In the genomic region with DNA sequence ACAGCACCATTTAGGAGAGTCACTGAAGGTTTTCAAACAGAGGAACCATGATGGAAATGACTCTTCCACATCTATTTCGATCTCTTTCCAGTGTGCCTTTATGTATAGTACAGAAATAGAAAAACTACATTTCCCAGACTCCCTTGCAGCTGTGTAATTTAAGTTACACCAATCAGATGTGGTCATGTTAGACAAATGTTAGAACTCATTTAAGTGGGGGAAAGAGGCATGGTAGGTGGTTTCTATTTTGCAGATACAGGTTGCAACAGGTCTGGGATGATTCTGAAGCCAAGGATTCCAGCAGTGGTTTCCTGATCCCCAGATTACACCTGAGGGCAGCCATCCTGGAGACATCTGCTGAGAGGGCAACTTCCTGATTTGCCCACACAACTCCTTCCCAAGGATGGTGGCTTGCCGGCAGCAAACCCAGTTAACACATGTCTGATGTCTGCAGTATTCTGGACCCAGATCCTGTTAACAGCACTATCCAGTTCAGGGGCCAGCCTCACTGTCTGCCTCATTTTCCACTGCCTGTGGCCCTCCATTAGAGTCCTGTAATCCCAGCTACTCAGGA, we compare ENCODE assay signal across 11 cellular contexts. TPM values are rescaled to one million over a fixed set of nuclear protein-coding genes. Genes with fewer than 3 reads are reported as not detected.
A peak's percentile ranks its signal among the peaks of the same experiment; 100 is the strongest.
DNase-seq lines count a peak whose midpoint lies in the region; ATAC-seq, FAIRE-seq and TF ChIP-seq lines count a peak whose summit lies in the region.
"Had no signal": no experiment of that assay in that cellular context is flagged by ENCODE, and none has a peak within 500 bp of the region (broad histone marks: within the 10 kb centered on the region; RNA-seq: fewer than 3 reads in every experiment).

No MANE protein-coding gene starts in this region.

- no peaks in the 10 kb centered on the region for H3K36me3 ChIP-seq in CD4-positive, alpha-beta memory T cell (ENCODE audit: insufficient read depth, low read length)
- no peaks in the 10 kb centered on the region for H3K36me3 ChIP-seq in mesendoderm (ENCODE audit: control insufficient read depth, insufficient read depth, low read length)
- H3K36me3 ChIP-seq: lower lobe of right lung had no signal

- H2AK5ac ChIP-seq in mesendoderm (ENCODE audit: low read length): no peak overlapping the region

- H3K79me1 ChIP-seq in mesendoderm (ENCODE audit: low read length): no peaks in the 10 kb centered on the region

- H2BK5ac ChIP-seq in mesendoderm (ENCODE audit: low read length): no peak overlapping the region

- H3K4ac ChIP-seq in mesendoderm (ENCODE audit: low read depth, low read length): no peak overlapping the region

- peak; percentile 54 for ATAC-seq in HG03159 (IDR thresholded peaks at IDR 0.05; ENCODE audit: unreplicated experiment)
- no peak for ATAC-seq in HG02970 (IDR thresholded peaks at IDR 0.05; ENCODE audit: low FRiP score, unreplicated experiment)
- ATAC-seq: lower lobe of right lung had no signal

- WGBS in mesendoderm (ENCODE audit: extremely low coverage, insufficient coverage, low lambda C conversion rate): no CpG with 5 or more reads among the region's 2 CpGs

- no peak overlapping the region for H4K5ac ChIP-seq in mesendoderm (ENCODE audit: low read length)

- peak overlapping the region; percentile 5 for H4K8ac ChIP-seq in mesendoderm (ENCODE audit: low read depth, low read length)

- no peak overlapping the region for H3K18ac ChIP-seq in mesendoderm (ENCODE audit: low read length)

- peak in 4 of 5 donors; percentile 26 to 30 (median 29) for DNase-seq in CD4-positive, alpha-beta memory T cell
- DNase-seq in astrocyte of the spinal cord (ENCODE audit: low read depth, low spot score) (peak; percentile 5), mesendoderm (peak; percentile 27), NCI-H2107 treated with DMSO at 0.1 percent for 48 hours (lab: John Stamatoyannopoulos, UW; ENCODE audit: unreplicated experiment) (no peak), RCC 7860 (ENCODE audit: low spot score) (no peak)
- no peak for DNase-seq in activated CD4-positive, alpha-beta T cell treated with anti-CD3 and anti-CD28 coated beads for 1 hour
- DNase-seq: GDM1, lower lobe of right lung, NCI-H1417 treated with DMSO at 0.1 percent for 48 hours had no signal

- H3K4me3 ChIP-seq in CD4-positive, alpha-beta memory T cell (ENCODE audit: low read length in 2 of 2): no peak overlapping the region
- no peak overlapping the region for H3K4me3 ChIP-seq in astrocyte of the spinal cord (ENCODE audit: low read depth, low read length)
- H3K4me3 ChIP-seq in mesendoderm (ENCODE audit: low read length): no peak overlapping the region
- H3K4me3 ChIP-seq: lower lobe of right lung had no signal

- in situ Hi-C loops in astrocyte of the spinal cord (cut with HindIII; ENCODE audit: low sequenced_read_pairs): no loop called here

- H2BK15ac ChIP-seq in mesendoderm (replicated peaks; ENCODE audit: low read depth): no peak overlapping the region

- H3K4me3 Mint-ChIP-seq in CD4-positive, alpha-beta memory T cell: peak overlapping the region in 3 of 8 donors; percentile 15 to 39 (median 21)

- no peaks in the 10 kb centered on the region for H3K36me3 Mint-ChIP-seq in CD4-positive, alpha-beta memory T cell

- no peaks in the 10 kb centered on the region for H3K27me3 ChIP-seq in CD4-positive, alpha-beta memory T cell (ENCODE audit: insufficient read depth, low read length)
- no peaks in the 10 kb centered on the region for H3K27me3 ChIP-seq in mesendoderm (ENCODE audit: insufficient read depth, low read length, poor library complexity)

- H3K56ac ChIP-seq in mesendoderm (ENCODE audit: low read length): no peak overlapping the region

- no peak overlapping the region for H3K4me2 ChIP-seq in mesendoderm (ENCODE audit: low read length)

- no peak overlapping the region for H3K23ac ChIP-seq in mesendoderm (ENCODE audit: low read length)

- H2BK120ac ChIP-seq in mesendoderm (ENCODE audit: low read depth, low read length): no peak overlapping the region

- H3K27ac ChIP-seq in CD4-positive, alpha-beta memory T cell (ENCODE audit: low read depth, low read length): no peak overlapping the region
- no peak overlapping the region for H3K27ac ChIP-seq in mesendoderm (ENCODE audit: low read depth, low read length)
- H3K27ac ChIP-seq: lower lobe of right lung had no signal

- no peak overlapping the region for H3K27ac Mint-ChIP-seq in CD4-positive, alpha-beta memory T cell

- H3K27me3 Mint-ChIP-seq in CD4-positive, alpha-beta memory T cell: no peaks in the 10 kb centered on the region

- intact Hi-C loops in CD4-positive, alpha-beta memory T cell (cut with micrococcal nuclease): no loop called here

- CTCF ChIA-PET in CD4-positive, alpha-beta memory T cell (lab: Charles Lee; ENCODE audit: partially characterized antibody): no interaction called here

- POLR2A ChIA-PET in CD4-positive, alpha-beta memory T cell (lab: Charles Lee; ENCODE audit: partially characterized antibody): interaction anchor here (1.2 kb wide), 1 partner anchor 39 kb away, joined by 4 read pairs; a partner anchor contains a TSS

- no peak for TF ChIP-seq CTCF in astrocyte of the spinal cord (IDR thresholded peaks at IDR 0.05; ENCODE audit: low read depth, low read length)

- no peaks in the 10 kb centered on the region for H3K9me3 ChIP-seq in CD4-positive, alpha-beta memory T cell (ENCODE audit: control insufficient read depth in 1 of 2, low read length in 2 of 2)
- H3K9me3 ChIP-seq: lower lobe of right lung had no signal

- no peaks in the 10 kb centered on the region for H3K9me3 Mint-ChIP-seq in CD4-positive, alpha-beta memory T cell

- no peak for FAIRE-seq in RCC 7860 (lab: Jason Lieb, UNC)

- H3K79me2 ChIP-seq in mesendoderm (ENCODE audit: control insufficient read depth, insufficient read depth, low read length): no peaks in the 10 kb centered on the region

- peaks cover 8% of the 10 kb centered on the region for H3K4me1 ChIP-seq in CD4-positive, alpha-beta memory T cell (ENCODE audit: insufficient read depth, low read length)
- H3K4me1 ChIP-seq in mesendoderm (ENCODE audit: control insufficient read depth, low read depth, low read length): no peaks in the 10 kb centered on the region
- H3K4me1 ChIP-seq: lower lobe of right lung had no signal

- peaks cover 0 to 6% (median 4%) of the 10 kb centered on the region in 4 donors for H3K4me1 Mint-ChIP-seq in CD4-positive, alpha-beta memory T cell

- no peak overlapping the region for H3K9ac ChIP-seq in mesendoderm (ENCODE audit: low read length)

RNA-seq across cellular contexts. Expression of a gene that starts 38.7 kb away (rescaled TPM):
- 10 to 100 TPM; 30.3 to 31.1 TPM for total RNA-seq in CD4-positive, alpha-beta memory T cell
- 10 to 100 TPM; 37.4 to 43.3 TPM for polyA plus RNA-seq in CD4-positive, alpha-beta memory T cell
- 6.9 TPM for polyA plus RNA-seq in mesendoderm (2013, experiment 1 of 2)
- 7.3 TPM for polyA plus RNA-seq in mesendoderm (2013, experiment 2 of 2)

Comparison
In these comparisons a context has a peak if more than half of its experiments do, and no peak if none do; other contexts are left out.
1. DNase-seq: peak in CD4-positive, alpha-beta memory T cell (4 of 5), astrocyte of the spinal cord (single experiment) and mesendoderm (single experiment); none in NCI-H2107 treated with DMSO at 0.1 percent for 48 hours (single experiment), RCC 7860 (single experiment) and activated CD4-positive, alpha-beta T cell treated with anti-CD3 and anti-CD28 coated beads for 1 hour (single experiment).